Comparison of ENCODE assay signal across 18 cellular contexts in the genomic region with DNA sequence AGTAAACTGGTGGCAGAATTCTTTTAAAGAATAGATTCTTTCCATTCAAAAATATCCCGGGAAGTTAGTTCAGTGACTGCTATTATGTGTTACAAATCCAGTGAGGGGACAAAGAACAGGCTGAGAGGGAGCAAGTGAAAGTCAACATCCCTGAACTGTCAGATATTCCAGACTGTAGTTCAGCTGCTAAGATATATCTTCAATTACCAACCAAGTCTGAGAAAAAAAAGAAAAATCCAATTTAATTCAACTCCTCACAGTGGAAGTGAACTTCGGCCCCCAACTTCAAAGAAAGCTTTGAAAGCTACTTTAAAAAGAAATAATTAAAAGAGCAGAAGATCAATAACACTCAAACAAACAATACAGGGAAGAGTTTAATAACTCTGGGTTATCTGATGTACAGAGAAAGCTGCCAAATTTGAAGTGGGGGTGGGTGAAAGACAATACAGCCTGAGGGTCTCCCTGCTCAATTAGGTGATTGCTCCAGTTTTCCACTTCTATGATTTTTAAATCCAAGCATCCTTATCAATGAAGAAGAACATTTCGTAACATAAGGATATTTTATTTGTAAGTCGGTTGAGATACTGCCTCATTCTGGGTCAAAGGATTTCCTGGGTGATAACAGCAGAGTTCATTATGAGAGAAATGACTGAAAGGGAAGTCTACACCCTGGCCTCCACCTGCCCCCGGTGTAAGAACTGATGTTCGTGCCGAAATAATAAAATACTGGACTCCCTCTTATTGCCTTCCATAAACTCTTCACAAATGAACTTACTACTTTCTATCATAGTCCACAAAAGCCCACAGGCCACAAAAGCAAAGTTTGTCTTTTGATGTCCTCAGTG.
"Had no signal": no experiment of that assay in that cellular context is flagged by ENCODE, and none has a peak within 500 bp of the region (broad histone marks: within the 10 kb centered on the region; RNA-seq: fewer than 3 reads in every experiment).

No MANE protein-coding gene starts in this region.

- DNase-seq: cortex of kidney; dorsolateral prefrontal cortex; effector CD8-positive, alpha-beta T cell; foreskin melanocyte; head of caudate nucleus; hippocampal formation; mesendoderm; natural killer cell; sigmoid colon; stimulated activated CD4-positive, alpha-beta T cell treated with anti-CD3 and anti-CD28 coated beads, Interleukin-2, amount 100 ng/mL, for 24 hours; stimulated activated CD4-positive, alpha-beta T cell treated with anti-CD3 and anti-CD28 coated beads, Interleukin-4, amount 100 ng/mL, for 4 hours; stimulated activated naive CD4-positive, alpha-beta T cell; stomach; substantia nigra; trophoblast cell had no signal

- H3K4me3 Mint-ChIP-seq: natural killer cell had no signal

- H3K4me1 Mint-ChIP-seq: natural killer cell had no signal

- H3K27ac ChIP-seq: dorsolateral prefrontal cortex, neutrophil, sigmoid colon, skin epidermis, stomach, thoracic aorta had no signal

- H3K9me3 Mint-ChIP-seq: natural killer cell had no signal

- H3K36me3 Mint-ChIP-seq: natural killer cell had no signal

- H3K36me3 ChIP-seq: neutrophil, sigmoid colon, stomach, thoracic aorta had no signal

- H3K4me1 ChIP-seq: sigmoid colon, stomach had no signal

- H3K9me3 ChIP-seq: neutrophil, sigmoid colon, stomach, thoracic aorta had no signal

- H3K4me3 ChIP-seq: dorsolateral prefrontal cortex, sigmoid colon, skin epidermis, stomach, thoracic aorta had no signal

- H3K27me3 ChIP-seq: neutrophil, sigmoid colon, stomach had no signal

- H3K27ac Mint-ChIP-seq: natural killer cell had no signal
